ENCODE assay signal across 8 cellular contexts in the genomic region with DNA sequence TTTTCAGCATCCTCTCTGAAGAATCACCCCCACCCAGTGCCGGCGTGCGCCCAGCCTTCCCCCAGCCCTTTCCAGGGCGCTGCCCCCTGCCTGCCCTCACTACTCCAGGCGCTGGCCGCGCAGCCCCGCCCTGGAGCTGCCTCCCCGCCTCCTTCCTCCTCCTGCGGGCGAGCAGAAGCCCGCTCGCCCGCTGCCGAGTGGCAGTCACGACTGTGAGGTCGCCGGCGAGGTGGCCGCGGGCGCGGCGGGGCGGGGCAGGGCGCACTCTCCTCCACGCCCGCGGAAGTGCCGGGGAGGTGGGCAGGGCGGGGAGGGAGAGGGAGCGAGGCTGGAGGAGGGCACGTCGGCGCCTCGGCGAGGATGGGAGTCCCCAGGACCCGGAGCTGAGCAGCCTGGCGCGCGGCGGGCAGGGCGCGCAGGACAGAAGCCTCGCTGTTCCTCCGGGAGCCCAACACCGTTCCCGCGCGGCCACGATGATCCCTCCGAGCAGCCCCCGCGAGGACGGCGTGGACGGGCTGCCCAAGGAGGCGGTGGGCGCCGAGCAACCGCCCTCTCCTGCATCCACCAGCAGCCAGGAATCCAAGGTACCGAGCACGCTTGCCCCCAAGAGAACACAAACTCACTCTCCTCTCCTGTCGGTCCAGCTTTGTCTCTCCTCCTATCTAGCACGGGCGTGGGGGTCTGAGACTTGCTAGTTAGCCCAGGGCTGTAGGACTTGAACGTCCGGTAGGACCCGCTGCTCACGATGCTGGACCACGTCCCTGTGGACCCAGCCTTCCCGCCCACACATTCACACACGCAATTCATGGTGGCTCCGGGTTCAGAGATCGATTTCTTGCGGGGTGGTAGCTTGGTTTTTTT. TPM values are rescaled to one million over a fixed set of nuclear protein-coding genes. Genes with fewer than 3 reads are reported as not detected.
DNase-seq lines count a peak whose midpoint lies in the region; ATAC-seq and TF ChIP-seq lines count a peak whose summit lies in the region.

A gene with protein sequence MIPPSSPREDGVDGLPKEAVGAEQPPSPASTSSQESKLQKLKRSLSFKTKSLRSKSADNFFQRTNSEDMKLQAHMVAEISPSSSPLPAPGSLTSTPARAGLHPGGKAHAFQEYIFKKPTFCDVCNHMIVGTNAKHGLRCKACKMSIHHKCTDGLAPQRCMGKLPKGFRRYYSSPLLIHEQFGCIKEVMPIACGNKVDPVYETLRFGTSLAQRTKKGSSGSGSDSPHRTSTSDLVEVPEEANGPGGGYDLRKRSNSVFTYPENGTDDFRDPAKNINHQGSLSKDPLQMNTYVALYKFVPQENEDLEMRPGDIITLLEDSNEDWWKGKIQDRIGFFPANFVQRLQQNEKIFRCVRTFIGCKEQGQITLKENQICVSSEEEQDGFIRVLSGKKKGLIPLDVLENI (plus strand): TSS at position 334 of the 861 bp plus-strand sequence. CDS start 140 bp downstream, at position 474.

- CTCF ChIA-PET in PC-3 (lab: Charles Lee) = no interaction called here
- CTCF ChIA-PET in activated naive CD4-positive, alpha-beta T cell treated with anti-CD3 and anti-CD28 coated beads for 36 hours (lab: Charles Lee) = interaction anchor here (0.6 kb wide), 1 partner anchor 1512 kb away, joined by 3 read pairs; no protein-coding TSS in a partner anchor

- H3K4me2 ChIP-seq in PC-3 (ENCODE audit: low read length) = peak within 1 kb of the TSS; percentile 89

- no peaks in the 10 kb centered on the region; the same call in 1 of the 2 replicates for H3K9me2 ChIP-seq in PC-3 (replicated peaks; ENCODE audit: low read length)

- H4K20me1 ChIP-seq in PC-3 (ENCODE audit: low read length) = no peaks in the 10 kb centered on the region

- no peak within 1 kb of the TSS for H3K27ac Mint-ChIP-seq in mesothelial cell of epicardium
- no peak within 1 kb of the TSS for H3K27ac Mint-ChIP-seq in activated naive CD4-positive, alpha-beta T cell treated with anti-CD3 and anti-CD28 coated beads for 36 hours

- H3K9me3 ChIP-seq in PC-3 (ENCODE audit: low read length) = no peaks in the 10 kb centered on the region

- POLR2A ChIA-PET in PC-3 (lab: Charles Lee; ENCODE audit: unreplicated experiment) = no interaction called here

- no peaks in the 10 kb centered on the region for H3K36me3 ChIP-seq in GM06990 (ENCODE audit: control insufficient read depth, insufficient read depth, low read length)
- H3K36me3 ChIP-seq in PC-3 (ENCODE audit: low read depth, low read length) = no peaks in the 10 kb centered on the region

- peak within 1 kb of the TSS; percentile 47 for H3K9ac ChIP-seq in PC-3 (ENCODE audit: low read length)

- H3K79me2 ChIP-seq in PC-3 (ENCODE audit: low read length) = no peaks in the 10 kb centered on the region

- H3K36me3 Mint-ChIP-seq in mesothelial cell of epicardium = no peaks in the 10 kb centered on the region
- no peaks in the 10 kb centered on the region for H3K36me3 Mint-ChIP-seq in activated naive CD4-positive, alpha-beta T cell treated with anti-CD3 and anti-CD28 coated beads for 36 hours (ENCODE audit: low read depth)

- DNase-seq in A172 (ENCODE audit: low spot score) (peak; percentile 27), GM06990 (ENCODE audit: extremely low read depth, insufficient read length) (peak; percentile 8), PC-3 (peak; percentile 71), dermis blood vessel endothelial cell (peak; percentile 27), mesothelial cell of epicardium (ENCODE audit: low spot score in 2 of 2, unreplicated experiment in 2 of 2) (peak; percentile 25 to 43), ureter (ENCODE audit: low spot score) (peak; percentile 43), NCI-H226 (no peak)
- DNase-seq in activated naive CD4-positive, alpha-beta T cell treated with anti-CD3 and anti-CD28 coated beads for 36 hours = no peak

- peaks cover 10% of the 10 kb centered on the region for H3K4me1 Mint-ChIP-seq in mesothelial cell of epicardium
- H3K4me1 Mint-ChIP-seq in activated naive CD4-positive, alpha-beta T cell treated with anti-CD3 and anti-CD28 coated beads for 36 hours (ENCODE audit: low read depth) = peaks cover 4% of the 10 kb centered on the region

- H3K4me1 ChIP-seq in PC-3 (ENCODE audit: insufficient read depth, low read length) = peaks cover 5% of the 10 kb centered on the region; the same call in 1 of the 2 replicates

- H3K27ac ChIP-seq in PC-3 (ENCODE audit: low read length) = no peak within 1 kb of the TSS

- H3K9me3 Mint-ChIP-seq in mesothelial cell of epicardium = peaks cover under 1% of the 10 kb centered on the region
- H3K9me3 Mint-ChIP-seq in activated naive CD4-positive, alpha-beta T cell treated with anti-CD3 and anti-CD28 coated beads for 36 hours = no peaks in the 10 kb centered on the region

- TF ChIP-seq CTCF in GM06990 (IDR thresholded peaks at IDR 0.05; ENCODE audit: insufficient read depth, low read length, poor library complexity, severe bottlenecking) (no peak), PC-3 (conservative IDR thresholded peaks at IDR 0.05; ENCODE audit: low read depth, low read length) (no peak), mesothelial cell of epicardium (IDR thresholded peaks at IDR 0.05; ENCODE audit: unreplicated experiment) (no peak)

- BruUV-seq in PC-3 (replicated peaks; lab: Mats Ljungman, UMichigan) = no TSS peak

- H3F3A ChIP-seq in PC-3 (ENCODE audit: low read length, unreplicated experiment) = no peaks in the 10 kb centered on the region

- peak; percentile 94 for ATAC-seq in PC-3

- H2AFZ ChIP-seq in PC-3 (ENCODE audit: low read length) = peak within 1 kb of the TSS; percentile 88

- peak within 1 kb of the TSS; percentile 74 for H3K4me3 Mint-ChIP-seq in mesothelial cell of epicardium
- no peak within 1 kb of the TSS for H3K4me3 Mint-ChIP-seq in activated naive CD4-positive, alpha-beta T cell treated with anti-CD3 and anti-CD28 coated beads for 36 hours

- H3K27me3 ChIP-seq in GM06990 (replicated peaks; ENCODE audit: control insufficient read depth, insufficient read depth, low read length) (no peaks in the 10 kb centered on the region; the same call in 1 of the 2 replicates), PC-3 (ENCODE audit: low read length) (no peaks in the 10 kb centered on the region)

- H3K27me3 Mint-ChIP-seq in mesothelial cell of epicardium (ENCODE audit: low read depth) = peaks cover 52% of the 10 kb centered on the region
- H3K27me3 Mint-ChIP-seq in activated naive CD4-positive, alpha-beta T cell treated with anti-CD3 and anti-CD28 coated beads for 36 hours (ENCODE audit: low read depth) = peaks cover 31% of the 10 kb centered on the region

- H3K4me3 ChIP-seq in GM06990 (replicated peaks; ENCODE audit: low read depth, low read length) (no peak within 1 kb of the TSS), PC-3 (ENCODE audit: low read length) (peak within 1 kb of the TSS; percentile 74)

- intact Hi-C loops in PC-3 (cut with micrococcal nuclease) = loop anchor here (2.0 to 10.0 kb wide), 3 partner anchors 36 to 256 kb away; no protein-coding TSS in a partner anchor
- intact Hi-C loops in activated naive CD4-positive, alpha-beta T cell treated with anti-CD3 and anti-CD28 coated beads for 36 hours (cut with micrococcal nuclease) = no loop called here

RNA-seq across cellular contexts. Expression of the gene that starts here (rescaled TPM):
- 1.1 and 1.2 TPM in 2 replicates for total RNA-seq in A172 (2014; rRNA removed; shearing (Covaris generic))
- total RNA-seq in PC-3 (2014; rRNA removed) (4.4 and 6.7 TPM in 2 replicates), dermis blood vessel endothelial cell (0.37 and 1.2 TPM in 2 replicates), mesothelial cell of epicardium (1.4 to 2.3 TPM (median 1.9 TPM) in 3 replicates), ureter (20.4 TPM)
- not detected for total RNA-seq in activated naive CD4-positive, alpha-beta T cell treated with anti-CD3 and anti-CD28 coated beads for 36 hours

Comparison
In these comparisons a context has a peak if more than half of its experiments do, and no peak if none do; other contexts are left out.
1. DNase-seq: peak in A172 (single experiment), GM06990 (single experiment), PC-3 (single experiment), dermis blood vessel endothelial cell (single experiment), mesothelial cell of epicardium (2 of 2) and ureter (single experiment); none in activated naive CD4-positive, alpha-beta T cell treated with anti-CD3 and anti-CD28 coated beads for 36 hours (single experiment) and NCI-H226 (single experiment).